ENCODE assay signal across 1 cellular context in genomic region chr4:125750827-125751466, GRCh38.
TF ChIP-seq lines count a peak whose summit lies in the region.

No MANE protein-coding gene starts in this region.

TF ChIP-seq in GM23338, 12 proteins besides CTCF, POLR2A, EP300 and RAD21 (continued from another document):
- TF ChIP-seq REST (IDR thresholded peaks at IDR 0.05; ENCODE audit: unreplicated experiment): no peak
- TF ChIP-seq CREB1 (CRISPR knock-in tag; IDR thresholded peaks at IDR 0.05; ENCODE audit: low read depth): no peak
- TF ChIP-seq STAT1 (IDR thresholded peaks at IDR 0.05; ENCODE audit: unreplicated experiment): no peak
- no peak for TF ChIP-seq NANOG (IDR thresholded peaks at IDR 0.05; ENCODE audit: borderline replicate concordance)
- no peak for TF ChIP-seq ZNF462 (CRISPR knock-in tag; IDR thresholded peaks at IDR 0.05)
